Comparison of ENCODE assay signal across 31 cellular contexts in genomic region chr11:224424-224823, GRCh38. TPM values are rescaled to one million over a fixed set of nuclear protein-coding genes. Genes with fewer than 3 reads are reported as not detected.
"Had no signal": no experiment of that assay in that cellular context is flagged by ENCODE, and none has a peak within 500 bp of the region (broad histone marks: within the 10 kb centered on the region; RNA-seq: fewer than 3 reads in every experiment).

No MANE protein-coding gene starts in this region.

- H3K27me3 ChIP-seq: brain microvascular endothelial cell, cardiac muscle cell, SJCRH30 had no signal

- ATAC-seq: Panc1 had no signal

- DNase-seq: activated CD4-positive, alpha-beta memory T cell treated with anti-CD3 and anti-CD28 coated beads, Interleukin-2, amount 10 ng/mL, durations not matched to agents 7 days and 5 days; activated CD4-positive, alpha-beta T cell treated with anti-CD3 and anti-CD28 coated beads, Interleukin-2, amount 10 ng/mL, durations not matched to agents 7 days and 5 days; activated CD4-positive, CD25-positive, alpha-beta regulatory T cell; activated gamma-delta T cell; activated naive CD4-positive, alpha-beta T cell treated with anti-CD3 and anti-CD28 coated beads for 36 hours; activated naive CD8-positive, alpha-beta T cell treated with anti-CD3 and anti-CD28 coated beads for 36 hours; activated T-cell treated with anti-CD3 and anti-CD28 coated beads, Interleukin-2, amount 50 U/mL, for 24 hours; brain microvascular endothelial cell; Kasumi-1; KBM-7; NCI-H1048; NCI-H146; NCI-H187 treated with DMSO at 0.1 percent for 48 hours; NCI-H2171; NCI-H2227 treated with DMSO at 0.1 percent for 48 hours; NCI-H446 treated with DMSO at 0.1 percent for 48 hours; NCI-H524 treated with DMSO at 0.1 percent for 48 hours; NCI-H748 treated with DMSO at 0.1 percent for 48 hours; NK-92 treated with Interleukin-12 subunit alpha and Interleukin-12 subunit beta, amount 100 ng/mL, for 24 hours; OCI-M1; RPMI8226; SJCRH30; SK-N-SH; T-helper 1 cell had no signal

- H3K4me3 ChIP-seq: cardiac muscle cell, SJCRH30 had no signal

- H3K36me3 ChIP-seq: brain microvascular endothelial cell, SJCRH30 had no signal

- H3K9me3 ChIP-seq: SJCRH30, SK-N-SH had no signal

- H3K4me2 ChIP-seq: SK-N-SH had no signal

- H3K4me1 ChIP-seq: SJCRH30 had no signal

- H3K9ac ChIP-seq: SK-N-SH had no signal

- H3K27ac ChIP-seq: brain microvascular endothelial cell, cardiac muscle cell, SJCRH30, VCaP had no signal

RNA-seq across cellular contexts. Expression of gene SCGB1C1, which starts 31.5 kb away (rescaled TPM):
- total RNA-seq: activated CD4-positive, alpha-beta memory T cell treated with anti-CD3 and anti-CD28 coated beads, Interleukin-2, amount 10 ng/mL, durations not matched to agents 7 days and 5 days; activated CD4-positive, alpha-beta T cell treated with anti-CD3 and anti-CD28 coated beads, Interleukin-2, amount 10 ng/mL, durations not matched to agents 7 days and 5 days; activated naive CD4-positive, alpha-beta T cell treated with anti-CD3 and anti-CD28 coated beads for 36 hours; activated naive CD8-positive, alpha-beta T cell treated with anti-CD3 and anti-CD28 coated beads for 36 hours; activated T-helper 1 cell treated with anti-CD3 and anti-CD28 coated beads, Interleukin-12 subunit alpha, Interleukin-12 subunit beta, Interleukin-2, Interleukin-4 antibody, amounts not matched to agents 30 ng/mL and 10 ng/mL and 1 ng/mL, durations not matched to agents 14 hours and 24 hours and 36 hours; cardiac muscle cell; M059J; Right ventricle myocardium superior; SJCRH30; T-helper 2 cell treated with Interferon-gamma antibody and Interleukin-4, amounts not matched to agents 100 ng/mL and 5 ng/mL, for 36 hours had no signal
- polyA plus RNA-seq: cardiac muscle cell, SK-N-SH had no signal
